In the genomic region with DNA sequence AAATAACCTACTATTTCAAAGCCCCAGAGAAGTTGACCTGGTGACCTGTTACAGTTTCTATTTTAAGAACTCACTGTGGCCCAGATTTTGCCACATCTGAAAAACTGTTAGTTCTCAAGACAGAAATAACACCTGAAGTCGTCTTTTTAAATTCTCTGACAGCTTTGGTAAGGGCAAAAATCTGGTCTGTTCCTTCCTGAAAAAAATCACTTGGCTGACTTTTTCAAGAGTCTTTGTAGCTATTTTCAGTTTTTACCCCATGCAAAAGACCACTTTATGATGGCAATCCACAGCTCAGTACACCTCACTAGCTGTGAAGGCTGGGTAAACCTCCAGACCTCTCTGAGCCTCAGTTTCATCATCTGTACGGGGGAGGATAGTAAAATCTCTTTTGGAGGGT, we compare ENCODE assay signal across 30 cellular contexts.
DNase-seq lines count a peak whose midpoint lies in the region; ATAC-seq, FAIRE-seq and TF ChIP-seq lines count a peak whose summit lies in the region.
"Had no signal": no experiment of that assay in that cellular context is flagged by ENCODE, and none has a peak within 500 bp of the region (broad histone marks: within the 10 kb centered on the region; RNA-seq: fewer than 3 reads in every experiment).

No MANE protein-coding gene starts in this region.

- H3K4me1 ChIP-seq in GM12878 (ENCODE audit: control insufficient read depth, insufficient read depth, low read length), result peaks cover 25% of the 10 kb centered on the region
- H3K4me1 ChIP-seq in CD8-positive, alpha-beta T cell (ENCODE audit: insufficient read depth, low read length), result no peaks in the 10 kb centered on the region

- TF ChIP-seq CTCF in GM20000 (IDR thresholded peaks at IDR 0.05; ENCODE audit: extremely low read depth, missing control alignments) (no peak), GM12878 (IDR thresholded peaks at IDR 0.05 in 2 of 3, conservative IDR thresholded peaks at IDR 0.05 in 1 of 3; ENCODE audit: control insufficient read depth in 2 of 3, extremely low read depth in 1 of 3, insufficient read depth in 1 of 3, low read depth in 3 of 3, low read length in 3 of 3) (no peak)
- no peak for TF ChIP-seq CTCF in CD8-positive, alpha-beta T cell (IDR thresholded peaks at IDR 0.05)

- H3K4me1 Mint-ChIP-seq in CD8-positive, alpha-beta T cell (ENCODE audit: low read depth), result peaks cover 10% of the 10 kb centered on the region

- H3K4me3 Mint-ChIP-seq in CD8-positive, alpha-beta T cell, result no peak overlapping the region
- H3K4me3 Mint-ChIP-seq: activated CD8-positive, alpha-beta memory T cell treated with anti-CD3 and anti-CD28 coated beads, Interleukin-2, amount 10 ng/mL, durations not matched to agents 7 days and 5 days; endodermal cell; naive thymus-derived CD4-positive, alpha-beta T cell; T-helper 17 cell had no signal

- SMC1A ChIA-PET in GM12878 (lab: Charles Lee; ENCODE audit: uncharacterized antibody, unreplicated experiment), result interaction anchor here (0.6 to 2.9 kb wide), 15 partner anchors 8 to 1752 kb away, joined by 3 to 27 read pairs (median 4); no protein-coding TSS in a partner anchor

- FAIRE-seq in GM12892 (lab: Jason Lieb, UNC) (peak; percentile 9), GM12878 (lab: Jason Lieb, UNC) (peak; percentile 79)
- FAIRE-seq: D721Med, HTR-8/SVneo, islet of Langerhans had no signal

- TF ChIP-seq RAD21 in GM12878 (IDR thresholded peaks at IDR 0.05; ENCODE audit: insufficient read depth, low read depth, low read length), result no peak

- ATAC-seq in HG02798 (IDR thresholded peaks at IDR 0.05; ENCODE audit: poor library complexity, unreplicated experiment), result peak; percentile 53
- peak; percentile 78 for ATAC-seq in GM12878
- no peak for ATAC-seq in CD8-positive, alpha-beta T cell
- ATAC-seq in GM21528 (IDR thresholded peaks at IDR 0.05; ENCODE audit: low FRiP score, unreplicated experiment), result no peak
- no peak for ATAC-seq in GM19467 (IDR thresholded peaks at IDR 0.05; ENCODE audit: unreplicated experiment)
- ATAC-seq: activated CD8-positive, alpha-beta memory T cell treated with anti-CD3 and anti-CD28 coated beads, Interleukin-2, amount 10 ng/mL, durations not matched to agents 7 days and 5 days; HCT116; left ventricle myocardium superior; naive thymus-derived CD4-positive, alpha-beta T cell; T-helper 17 cell had no signal

- H3K27ac Mint-ChIP-seq in CD8-positive, alpha-beta T cell, result no peak overlapping the region
- H3K27ac Mint-ChIP-seq: activated CD8-positive, alpha-beta memory T cell treated with anti-CD3 and anti-CD28 coated beads, Interleukin-2, amount 10 ng/mL, durations not matched to agents 7 days and 5 days; endodermal cell; naive thymus-derived CD4-positive, alpha-beta T cell; T-helper 17 cell had no signal

- CTCF ChIA-PET in GM12878 (lab: Yijun Ruan, JAX), result interaction anchor here (0.6 to 2.1 kb wide), 7 partner anchors 8 to 163 kb away, joined by 3 to 22 read pairs (median 4); no protein-coding TSS in a partner anchor
- CTCF ChIA-PET in CD8-positive, alpha-beta T cell (lab: Charles Lee), result no interaction called here

- H3K27me3 Mint-ChIP-seq in CD8-positive, alpha-beta T cell (ENCODE audit: low read depth), result no peaks in the 10 kb centered on the region
- H3K27me3 Mint-ChIP-seq: activated CD8-positive, alpha-beta memory T cell treated with anti-CD3 and anti-CD28 coated beads, Interleukin-2, amount 10 ng/mL, durations not matched to agents 7 days and 5 days; naive thymus-derived CD4-positive, alpha-beta T cell; T-helper 17 cell had no signal

- POLR2A ChIA-PET in GM12878 (lab: Charles Lee), result interaction anchor here (0.6 to 2.4 kb wide), 4 partner anchors 21 to 71 kb away, joined by 3 to 8 read pairs (median 6); no protein-coding TSS in a partner anchor
- POLR2A ChIA-PET in CD8-positive, alpha-beta T cell (lab: Charles Lee), result no interaction called here

- peak overlapping the region; percentile 71; the same call in 1 of the 2 replicates for H3K27ac ChIP-seq in GM12878 (ENCODE audit: control insufficient read depth, insufficient read depth)
- no peak overlapping the region for H3K27ac ChIP-seq in CD8-positive, alpha-beta T cell (ENCODE audit: low read depth, low read length)
- H3K27ac ChIP-seq: SK-N-MC, stomach, tibial artery had no signal

- TF ChIP-seq POLR2A in GM12892 (IDR thresholded peaks at IDR 0.05; ENCODE audit: low read depth, low read length) (no peak), GM12878 (IDR thresholded peaks at IDR 0.05; ENCODE audit: low read depth, low read length) (no peak)

- peak overlapping the region; percentile 40; the same call in 1 of the 2 replicates for H3K9ac ChIP-seq in GM12878 (ENCODE audit: control insufficient read depth, insufficient read depth, low read length)

- peak overlapping the region; percentile 25; the same call in 1 of the 2 replicates for H2AFZ ChIP-seq in GM12878 (ENCODE audit: control insufficient read depth, low read depth, low read length)

- H3K9me3 ChIP-seq in GM12878 (replicated peaks; ENCODE audit: control insufficient read depth, insufficient read depth, low read length), result no peaks in the 10 kb centered on the region
- H3K9me3 ChIP-seq in CD8-positive, alpha-beta T cell (ENCODE audit: low read length), result no peaks in the 10 kb centered on the region
- H3K9me3 ChIP-seq: stomach, tibial artery had no signal

- H3K79me2 ChIP-seq in GM12878 (ENCODE audit: control insufficient read depth, insufficient read depth, low read length), result no peaks in the 10 kb centered on the region

- RAD21 ChIA-PET in GM12878 (lab: Charles Lee; ENCODE audit: unreplicated experiment), result interaction anchor here (0.7 to 2.1 kb wide), 8 partner anchors 9 to 136 kb away, joined by 3 to 16 read pairs (median 4); no protein-coding TSS in a partner anchor

- TF ChIP-seq EP300 in GM12878 (IDR thresholded peaks at IDR 0.05; ENCODE audit: borderline replicate concordance in 1 of 2, control insufficient read depth in 1 of 2, low read depth in 2 of 2, low read length in 2 of 2), result peak in 1 of 2 experiments; percentile 6; a peak in 1 of 4 replicates

- no peaks in the 10 kb centered on the region for H3K9me3 Mint-ChIP-seq in CD8-positive, alpha-beta T cell
- H3K9me3 Mint-ChIP-seq: endodermal cell; naive thymus-derived CD4-positive, alpha-beta T cell had no signal

- no peaks in the 10 kb centered on the region; a peak in 2 of 4 replicates for H3K36me3 ChIP-seq in GM12878 (ENCODE audit: control insufficient read depth in 2 of 2, insufficient read depth in 2 of 2, low read length in 1 of 2)
- H3K36me3 ChIP-seq in CD8-positive, alpha-beta T cell (ENCODE audit: insufficient read depth, low read length), result peaks cover 12% of the 10 kb centered on the region

- no peaks in the 10 kb centered on the region for H4K20me1 ChIP-seq in GM12878 (ENCODE audit: control insufficient read depth, insufficient read depth)

- DNase-seq in GM12892 (ENCODE audit: insufficient read length) (no peak), GM20000 (ENCODE audit: low spot score) (peak; percentile 42), GM12878 (ENCODE audit: low read depth, low spot score) (peak; percentile 66), NCI-H2029 treated with DMSO at 0.1 percent for 48 hours (lab: John Stamatoyannopoulos, UW) (no peak)
- no peak for DNase-seq in CD8-positive, alpha-beta T cell
- DNase-seq: activated CD4-positive, alpha-beta T cell treated with anti-CD3 and anti-CD28 coated beads for 4 hours; activated CD8-positive, alpha-beta memory T cell treated with anti-CD3 and anti-CD28 coated beads, Interleukin-2, amount 10 ng/mL, durations not matched to agents 7 days and 5 days; activated naive CD4-positive, alpha-beta T cell treated with anti-CD3 and anti-CD28 coated beads, Interleukin-2, amount 50 U/mL, for 16 hours; C1 segment of cervical spinal cord; cortex of kidney; hypothalamus; KG1; left ventricle myocardium superior; naive thymus-derived CD4-positive, alpha-beta T cell; NCI-H187; NCI-H526 treated with DMSO at 0.1 percent for 48 hours; nucleus accumbens; stimulated activated CD8-positive, alpha-beta memory T cell treated with anti-CD3 and anti-CD28 coated beads, Interleukin-4, amount 100 ng/mL, for 48 hours; stomach; T-helper 17 cell; tibial artery had no signal

- H3K36me3 Mint-ChIP-seq in CD8-positive, alpha-beta T cell, result peaks cover 79% of the 10 kb centered on the region

- intact Hi-C loops in GM12878 (cut with micrococcal nuclease; ENCODE audit: unreplicated experiment), result loop anchor here (2.0 kb wide), 1 partner anchor 21 kb away; no protein-coding TSS in a partner anchor
- intact Hi-C loops in CD8-positive, alpha-beta T cell (cut with DNase I, micrococcal nuclease), result no loop called here

- in situ Hi-C loops in GM12878 (cut with MboI), result no loop called here

- WGBS in GM12878 (ENCODE audit: insufficient coverage, insufficient replicate concordance, low lambda C conversion rate, missing lambda C conversion rate), result 2% methylated on average over 2 of the region's 2 CpGs

- peak overlapping the region; percentile 65 for H3K4me2 ChIP-seq in GM12878 (ENCODE audit: control insufficient read depth, insufficient read depth)

- H3K27me3 ChIP-seq in GM12878 (replicated peaks in 1 of 2; ENCODE audit: control insufficient read depth in 2 of 2, insufficient read depth in 2 of 2, low read length in 1 of 2), result no peaks in the 10 kb centered on the region
- no peaks in the 10 kb centered on the region for H3K27me3 ChIP-seq in CD8-positive, alpha-beta T cell (ENCODE audit: insufficient read depth, low read length)
- H3K27me3 ChIP-seq: stomach, tibial artery had no signal

- no TSS peak for BruUV-seq in GM12878 (replicated peaks; lab: Mats Ljungman, UMichigan)

- 0 out of 2 replicates have a peak overlapping the region, but pooled peaks have one; percentile 6 for H3K4me3 ChIP-seq in GM12878
- H3K4me3 ChIP-seq in CD8-positive, alpha-beta T cell (ENCODE audit: low read depth, low read length), result no peak overlapping the region
- H3K4me3 ChIP-seq: SK-N-MC, stomach, tibial artery had no signal

TF ChIP-seq in GM12878, 131 proteins besides CTCF, POLR2A, EP300 and RAD21 (continues in another document):
- TF ChIP-seq SP1 (IDR thresholded peaks at IDR 0.05; ENCODE audit: low read depth, low read length) (no peak), RB1 (IDR thresholded peaks at IDR 0.05; ENCODE audit: borderline replicate concordance) (no peak), RELA (IDR thresholded peaks at IDR 0.05; ENCODE audit: borderline replicate concordance, partially characterized antibody) (no peak), MEF2B (IDR thresholded peaks at IDR 0.05; ENCODE audit: partially characterized antibody, poor library complexity, severe bottlenecking) (peak; percentile 94), ATF7 (IDR thresholded peaks at IDR 0.05; ENCODE audit: low read depth) (peak; percentile 14; the same call in 1 of the 2 replicates)

Comparison
In these comparisons a context has a peak if more than half of its experiments do, and no peak if none do; other contexts are left out.
1. DNase-seq: peak in GM20000 (single experiment) and GM12878 (single experiment); none in GM12892 (single experiment), CD8-positive, alpha-beta T cell (0 of 7) and NCI-H2029 treated with DMSO at 0.1 percent for 48 hours (single experiment).
2. ATAC-seq: peak in HG02798 (single experiment) and GM12878 (single experiment); none in CD8-positive, alpha-beta T cell (single experiment), GM21528 (single experiment) and GM19467 (single experiment).